11 cellular contexts compared by ENCODE assay signal in genomic region chr3:112499328-112499727, GRCh38. TPM values are rescaled to one million over a fixed set of nuclear protein-coding genes. Genes with fewer than 3 reads are reported as not detected.
DNase-seq lines count a peak whose midpoint lies in the region; ATAC-seq and TF ChIP-seq lines count a peak whose summit lies in the region.
"Had no signal": no experiment of that assay in that cellular context is flagged by ENCODE, and none has a peak within 500 bp of the region (broad histone marks: within the 10 kb centered on the region; RNA-seq: fewer than 3 reads in every experiment).

A gene with protein sequence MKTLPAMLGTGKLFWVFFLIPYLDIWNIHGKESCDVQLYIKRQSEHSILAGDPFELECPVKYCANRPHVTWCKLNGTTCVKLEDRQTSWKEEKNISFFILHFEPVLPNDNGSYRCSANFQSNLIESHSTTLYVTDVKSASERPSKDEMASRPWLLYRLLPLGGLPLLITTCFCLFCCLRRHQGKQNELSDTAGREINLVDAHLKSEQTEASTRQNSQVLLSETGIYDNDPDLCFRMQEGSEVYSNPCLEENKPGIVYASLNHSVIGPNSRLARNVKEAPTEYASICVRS (minus strand): TSS chr3:112499472. CDS start chr3:112499358, 114 bp downstream.

- peaks cover 48% of the 10 kb centered on the region for H3K4me1 Mint-ChIP-seq in activated CD4-positive, alpha-beta T cell treated with anti-CD3 and anti-CD28 coated beads, Interleukin-2, amount 10 ng/mL, durations not matched to agents 24 days and 14 days
- no peaks in the 10 kb centered on the region for H3K4me1 Mint-ChIP-seq in neural progenitor cell

- peak within 1 kb of the TSS; percentile 94 for H3K27ac Mint-ChIP-seq in activated CD4-positive, alpha-beta T cell treated with anti-CD3 and anti-CD28 coated beads, Interleukin-2, amount 10 ng/mL, durations not matched to agents 24 days and 14 days
- no peak within 1 kb of the TSS for H3K27ac Mint-ChIP-seq in neural progenitor cell

- ATAC-seq in GM19023 (IDR thresholded peaks at IDR 0.05; ENCODE audit: unreplicated experiment) = peak; percentile 51
- ATAC-seq in HG02981 (IDR thresholded peaks at IDR 0.05; ENCODE audit: unreplicated experiment) = peak; percentile 62
- no peak for ATAC-seq in omental fat pad (ENCODE audit: low FRiP score)

- H3K4me2 ChIP-seq in BLaER1 (peak within 1 kb of the TSS; percentile 16), neural progenitor cell (no peak within 1 kb of the TSS)

- no peak within 1 kb of the TSS for H2AFZ ChIP-seq in neural progenitor cell (replicated peaks)

- TF ChIP-seq CTCF in omental fat pad (IDR thresholded peaks at IDR 0.05) = no peak
- TF ChIP-seq CTCF in neural progenitor cell (IDR thresholded peaks at IDR 0.05) = no peak

- H3F3A ChIP-seq in neural progenitor cell (ENCODE audit: low read depth) = no peaks in the 10 kb centered on the region

- H3K27ac ChIP-seq in BLaER1 = no peak within 1 kb of the TSS
- H3K27ac ChIP-seq in neural progenitor cell = no peak within 1 kb of the TSS
- H3K27ac ChIP-seq: ascending aorta had no signal

- intact Hi-C loops in activated CD4-positive, alpha-beta T cell treated with anti-CD3 and anti-CD28 coated beads, Interleukin-2, amount 10 ng/mL, durations not matched to agents 24 days and 14 days (cut with micrococcal nuclease) = loop anchor here (1.0 to 10.0 kb wide), 6 partner anchors 8 to 955 kb away; partner anchors contain the start of genes CD200 and CD96

- H3K4me1 ChIP-seq in BLaER1 = peaks cover 26% of the 10 kb centered on the region
- no peaks in the 10 kb centered on the region for H3K4me1 ChIP-seq in neural progenitor cell
- H3K4me1 ChIP-seq: ascending aorta had no signal

- peaks cover 19% of the 10 kb centered on the region for H3K36me3 Mint-ChIP-seq in activated CD4-positive, alpha-beta T cell treated with anti-CD3 and anti-CD28 coated beads, Interleukin-2, amount 10 ng/mL, durations not matched to agents 24 days and 14 days (ENCODE audit: low read depth)
- no peaks in the 10 kb centered on the region for H3K36me3 Mint-ChIP-seq in neural progenitor cell

- H3K36me3 ChIP-seq in BLaER1 = no peaks in the 10 kb centered on the region
- no peaks in the 10 kb centered on the region for H3K36me3 ChIP-seq in neural progenitor cell
- H3K36me3 ChIP-seq: ascending aorta had no signal

- H3K4me3 ChIP-seq in BLaER1 = no peak within 1 kb of the TSS
- no peak within 1 kb of the TSS for H3K4me3 ChIP-seq in neural progenitor cell
- H3K4me3 ChIP-seq: ascending aorta had no signal

- DNase-seq in activated CD4-positive, alpha-beta T cell treated with anti-CD3 and anti-CD28 coated beads, Interleukin-2, amount 10 ng/mL, durations not matched to agents 24 days and 14 days = peak; percentile 81
- no peak for DNase-seq in RKO (ENCODE audit: low spot score)
- DNase-seq in omental fat pad (ENCODE audit: low spot score) = no peak
- DNase-seq in DMS 273 treated with DMSO at 0.1 percent for 48 hours (lab: John Stamatoyannopoulos, UW) = no peak
- DNase-seq in neural progenitor cell (ENCODE audit: low spot score) = no peak
- DNase-seq: NCI-H524 had no signal

- no peaks in the 10 kb centered on the region for H3K27me3 ChIP-seq in BLaER1
- H3K27me3 ChIP-seq in neural progenitor cell = no peaks in the 10 kb centered on the region
- H3K27me3 ChIP-seq: ascending aorta had no signal

- no peaks in the 10 kb centered on the region for H3K27me3 Mint-ChIP-seq in activated CD4-positive, alpha-beta T cell treated with anti-CD3 and anti-CD28 coated beads, Interleukin-2, amount 10 ng/mL, durations not matched to agents 24 days and 14 days
- H3K27me3 Mint-ChIP-seq in neural progenitor cell (ENCODE audit: insufficient read depth, low read depth) = no peaks in the 10 kb centered on the region

- H3K9ac ChIP-seq in BLaER1 (no peak within 1 kb of the TSS), neural progenitor cell (no peak within 1 kb of the TSS)

- H3K79me2 ChIP-seq in neural progenitor cell (ENCODE audit: low read depth) = no peaks in the 10 kb centered on the region

- H4K20me1 ChIP-seq in BLaER1 (no peaks in the 10 kb centered on the region), neural progenitor cell (ENCODE audit: low read depth) (no peaks in the 10 kb centered on the region)

- no peaks in the 10 kb centered on the region for H3K9me3 Mint-ChIP-seq in activated CD4-positive, alpha-beta T cell treated with anti-CD3 and anti-CD28 coated beads, Interleukin-2, amount 10 ng/mL, durations not matched to agents 24 days and 14 days
- H3K9me3 Mint-ChIP-seq in neural progenitor cell = no peaks in the 10 kb centered on the region

- H3K9me3 ChIP-seq in BLaER1 (no peaks in the 10 kb centered on the region), neural progenitor cell (ENCODE audit: low read depth) (no peaks in the 10 kb centered on the region)
- H3K9me3 ChIP-seq: ascending aorta had no signal

- peak within 1 kb of the TSS; percentile 97 for H3K4me3 Mint-ChIP-seq in activated CD4-positive, alpha-beta T cell treated with anti-CD3 and anti-CD28 coated beads, Interleukin-2, amount 10 ng/mL, durations not matched to agents 24 days and 14 days
- no peak within 1 kb of the TSS for H3K4me3 Mint-ChIP-seq in neural progenitor cell

RNA-seq across cellular contexts. Expression of the gene that starts here (rescaled TPM):
- 33.7 and 36.0 TPM in 2 replicates for total RNA-seq in activated CD4-positive, alpha-beta T cell treated with anti-CD3 and anti-CD28 coated beads, Interleukin-2, amount 10 ng/mL, durations not matched to agents 24 days and 14 days
- total RNA-seq in omental fat pad = 1 to 10 TPM in 2 of 4 donors, under 1 TPM in 2; 0.32 to 1.7 (median 0.73) TPM
- total RNA-seq in neural progenitor cell (ENCODE audit: low replicate concordance) = 3.9 TPM in 1 of 2 replicates, not detected in the other
- total RNA-seq: ascending aorta, kidney epithelial cell had no signal
